ENCODE assay signal across 23 cellular contexts in the genomic region with DNA sequence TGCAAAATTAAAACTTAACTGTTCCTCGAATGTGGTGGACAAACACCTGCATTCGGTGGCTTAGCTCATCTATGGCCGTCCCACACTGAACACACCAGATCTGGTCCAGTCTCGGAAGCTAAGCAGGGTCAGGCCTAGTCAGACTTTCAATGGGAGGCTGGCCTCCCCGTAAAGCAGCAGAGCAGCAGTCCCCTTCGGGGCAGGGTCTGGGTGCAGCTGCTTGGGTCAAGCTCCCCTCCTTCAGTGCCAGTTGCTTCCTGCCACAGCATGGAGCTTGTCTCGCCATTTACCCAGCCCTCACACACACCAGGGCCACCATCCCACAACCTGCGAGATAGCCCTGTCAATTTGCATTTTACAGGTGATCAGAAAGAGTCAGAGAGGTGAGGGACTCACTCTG.
"Had no signal": no experiment of that assay in that cellular context is flagged by ENCODE, and none has a peak within 500 bp of the region (broad histone marks: within the 10 kb centered on the region; RNA-seq: fewer than 3 reads in every experiment).

No MANE protein-coding gene starts in this region.

- DNase-seq: dermis blood vessel endothelial cell; dorsolateral prefrontal cortex; effector CD4-positive, alpha-beta T cell; effector memory CD4-positive, alpha-beta T cell; foreskin keratinocyte; heart left ventricle; kidney glomerular epithelial cell; left colon; left ventricle myocardium superior; lower lobe of right lung; mammary epithelial cell; mesendoderm; midbrain had no signal

- H3K36me3 Mint-ChIP-seq: memory B cell had no signal

- H3K4me3 ChIP-seq: coronary artery, dorsolateral prefrontal cortex, esophagus muscularis mucosa, gastroesophageal sphincter, heart left ventricle, hepatocyte, lower lobe of right lung had no signal

- H3K9me3 Mint-ChIP-seq: memory B cell had no signal

- FAIRE-seq: colon, endothelial cell of umbilical vein, frontal cortex, islet of Langerhans, keratinocyte had no signal

- H3K4me1 Mint-ChIP-seq: memory B cell had no signal

- H3K36me3 ChIP-seq: esophagus muscularis mucosa, gastroesophageal sphincter, heart left ventricle, lower lobe of right lung had no signal

- H3K27ac ChIP-seq: coronary artery, dorsolateral prefrontal cortex, esophagus muscularis mucosa, foreskin keratinocyte, gastroesophageal sphincter, heart left ventricle, hepatocyte, lower lobe of right lung had no signal

- H3K4me3 Mint-ChIP-seq: memory B cell had no signal

- H2AFZ ChIP-seq: hepatocyte had no signal

- H3K9me3 ChIP-seq: esophagus muscularis mucosa, lower lobe of right lung had no signal

- H3K4me1 ChIP-seq: esophagus muscularis mucosa, foreskin keratinocyte, gastroesophageal sphincter, heart left ventricle, lower lobe of right lung had no signal

- ATAC-seq: foreskin keratinocyte, gastroesophageal sphincter, left colon, left ventricle myocardium superior had no signal

- H3K27ac Mint-ChIP-seq: memory B cell had no signal

- H3K27me3 ChIP-seq: foreskin keratinocyte, hepatocyte had no signal

- H3K4me2 ChIP-seq: hepatocyte had no signal

- H3K79me2 ChIP-seq: hepatocyte had no signal
